Comparison of ENCODE assay signal across 8 cellular contexts in genomic region chr19:44955500-44956439, GRCh38. TPM values are rescaled to one million over a fixed set of nuclear protein-coding genes. Genes with fewer than 3 reads are reported as not detected.
DNase-seq lines count a peak whose midpoint lies in the region; ATAC-seq and TF ChIP-seq lines count a peak whose summit lies in the region.

No MANE protein-coding gene starts in this region.

- H3K9me3 ChIP-seq in heart left ventricle, result no peaks in the 10 kb centered on the region
- H3K9me3 ChIP-seq in gastrocnemius medialis, result no peaks in the 10 kb centered on the region

- TF ChIP-seq CTCF in heart left ventricle (IDR thresholded peaks at IDR 0.05), result no peak
- no peak for TF ChIP-seq CTCF in gastrocnemius medialis (IDR thresholded peaks at IDR 0.05 in 4 of 5, conservative IDR thresholded peaks at IDR 0.05 in 1 of 5)

- H3K27me3 ChIP-seq in heart left ventricle, result no peaks in the 10 kb centered on the region
- H3K27me3 ChIP-seq in gastrocnemius medialis, result no peaks in the 10 kb centered on the region

- TF ChIP-seq POLR2A in heart left ventricle (IDR thresholded peaks at IDR 0.05), result no peak
- TF ChIP-seq POLR2A in gastrocnemius medialis (IDR thresholded peaks at IDR 0.05), result no peak

- H3K27me3 Mint-ChIP-seq in activated CD8-positive, alpha-beta T cell treated with anti-CD3 and anti-CD28 coated beads, Interleukin-2, amount 10 ng/mL, durations not matched to agents 7 days and 5 days (ENCODE audit: low read depth), result no peaks in the 10 kb centered on the region

- H3K27ac Mint-ChIP-seq in activated CD8-positive, alpha-beta T cell treated with anti-CD3 and anti-CD28 coated beads, Interleukin-2, amount 10 ng/mL, durations not matched to agents 7 days and 5 days, result peak overlapping the region; percentile 98

- peaks cover 0 to 71% (median 41%) of the 10 kb centered on the region in 12 donors for H3K4me1 ChIP-seq in heart left ventricle
- peaks cover 44 to 51% of the 10 kb centered on the region in 2 donors for H3K4me1 ChIP-seq in gastrocnemius medialis

- peaks cover 39% of the 10 kb centered on the region for H3K4me1 Mint-ChIP-seq in activated CD8-positive, alpha-beta T cell treated with anti-CD3 and anti-CD28 coated beads, Interleukin-2, amount 10 ng/mL, durations not matched to agents 7 days and 5 days (ENCODE audit: low read depth)

- peak overlapping the region; percentile 95 for H3K4me3 Mint-ChIP-seq in activated CD8-positive, alpha-beta T cell treated with anti-CD3 and anti-CD28 coated beads, Interleukin-2, amount 10 ng/mL, durations not matched to agents 7 days and 5 days

- peak; percentile 2 for ATAC-seq in GM18519 (IDR thresholded peaks at IDR 0.05; ENCODE audit: low FRiP score, unreplicated experiment)
- peak; percentile 12 for ATAC-seq in HG03066 (IDR thresholded peaks at IDR 0.05; ENCODE audit: low read depth, unreplicated experiment)
- no peak for ATAC-seq in activated CD8-positive, alpha-beta T cell treated with anti-CD3 and anti-CD28 coated beads, Interleukin-2, amount 10 ng/mL, durations not matched to agents 7 days and 5 days
- ATAC-seq in heart left ventricle, result no peak
- ATAC-seq in gastrocnemius medialis, result peak in 1 of 2 donors; percentile 8

- in situ Hi-C loops in gastrocnemius medialis (cut with MboI; ENCODE audit: low sequenced_read_pairs in 4 of 4), result loop anchor here in 2 of 4 donors (10.0 kb wide), 2 partner anchors 51 to 61 kb away; partner anchors contain the start of genes APOE (in 1 of the 2) and TOMM40 (in 1 of the 2)

- H3K9me3 Mint-ChIP-seq in activated CD8-positive, alpha-beta T cell treated with anti-CD3 and anti-CD28 coated beads, Interleukin-2, amount 10 ng/mL, durations not matched to agents 7 days and 5 days (ENCODE audit: insufficient read depth), result no peaks in the 10 kb centered on the region

- no peaks in the 10 kb centered on the region for H3K36me3 Mint-ChIP-seq in activated CD8-positive, alpha-beta T cell treated with anti-CD3 and anti-CD28 coated beads, Interleukin-2, amount 10 ng/mL, durations not matched to agents 7 days and 5 days (ENCODE audit: low read depth)

- intact Hi-C loops in heart left ventricle (cut with DNase I), result loop anchor here in 5 of 10 donors (1.0 to 10.0 kb wide), 6 partner anchors 42 to 171 kb away; partner anchors contain the start of genes RELB (in 2 of the 5), APOE (in 1 of the 5) and CLASRP (in 1 of the 5)
- intact Hi-C loops in gastrocnemius medialis (cut with DNase I; ENCODE audit: low total_unique reads), result loop anchor here (2.0 to 10.0 kb wide), 5 partner anchors 45 to 211 kb away; partner anchors contain the start of genes BCL3, CLASRP, NECTIN2 and RELB

- H3K36me3 ChIP-seq in heart left ventricle, result peaks cover 0 to 14% (median under 1%) of the 10 kb centered on the region in 9 donors
- H3K36me3 ChIP-seq in gastrocnemius medialis, result no peaks in the 10 kb centered on the region

- CTCF ChIA-PET in activated CD8-positive, alpha-beta T cell treated with anti-CD3 and anti-CD28 coated beads, Interleukin-2, amount 10 ng/mL, durations not matched to agents 7 days and 5 days (lab: Charles Lee), result interaction anchor here (1.1 to 1.9 kb wide), 2 partner anchors 83 to 104 kb away, joined by 4 to 5 read pairs; partner anchors contain the start of gene CLASRP

- DNase-seq in activated CD8-positive, alpha-beta T cell treated with anti-CD3 and anti-CD28 coated beads, Interleukin-2, amount 10 ng/mL, durations not matched to agents 7 days and 5 days, result no peak
- DNase-seq in heart left ventricle, result no peak
- DNase-seq in gastrocnemius medialis, result no peak
- no peak for DNase-seq in activated effector memory CD4-positive, alpha-beta T cell treated with Interleukin-2 at 50 U/mL for 16 hours
- no peak for DNase-seq in NCI-H524 (lab: John Stamatoyannopoulos, UW)
- DNase-seq in NCI-H1417 treated with DMSO at 0.1 percent for 48 hours (lab: John Stamatoyannopoulos, UW), result no peak

- POLR2A ChIA-PET in activated CD8-positive, alpha-beta T cell treated with anti-CD3 and anti-CD28 coated beads, Interleukin-2, amount 10 ng/mL, durations not matched to agents 7 days and 5 days (lab: Charles Lee), result interaction anchor here (1.0 to 1.3 kb wide), 3 partner anchors 9 to 65 kb away, joined by 3 to 5 read pairs (median 3); partner anchors contain the start of gene TOMM40

- WGBS in heart left ventricle, 4 donors, result 2 to 8% (median 5%) methylated on average over 10 to 40 of the region's 40 CpGs

- H3K4me3 ChIP-seq in heart left ventricle (peak overlapping the region; percentile 70 to 100 (median 90)), gastrocnemius medialis (peak overlapping the region; percentile 93 to 99 (median 96))

- H3K27ac ChIP-seq in heart left ventricle (peak overlapping the region in 11 of 12 donors; percentile 76 to 98 (median 95)), gastrocnemius medialis (peak overlapping the region; percentile 89 to 95 (median 92))

RNA-seq across cellular contexts. Expression of gene CLPTM1, which starts 0.6 kb away (rescaled TPM):
- total RNA-seq in activated CD8-positive, alpha-beta T cell treated with anti-CD3 and anti-CD28 coated beads, Interleukin-2, amount 10 ng/mL, durations not matched to agents 7 days and 5 days, result 10 to 100 TPM; 65.5 to 67.8 TPM
- total RNA-seq in heart left ventricle (100 to 1,000 TPM in 3 of 9 donors, 10 to 100 TPM in 6; 89.2 to 118 (median 96.0) TPM), gastrocnemius medialis (100 to 1,000 TPM in 1 of 4 donors, 10 to 100 TPM in 3; 61.3 to 116 (median 89.4) TPM)
- 100 to 1,000 TPM in 1 of 2 donors, 10 to 100 TPM in 1; 90.9 to 120 TPM for polyA plus RNA-seq in heart left ventricle

RNA-seq across cellular contexts. Expression of gene APOC2, which starts 9.9 kb away (rescaled TPM):
- not detected for total RNA-seq in activated CD8-positive, alpha-beta T cell treated with anti-CD3 and anti-CD28 coated beads, Interleukin-2, amount 10 ng/mL, durations not matched to agents 7 days and 5 days
- total RNA-seq in heart left ventricle (1 to 10 TPM in 2 of 9 donors, under 1 TPM in 1, not detected in 6; 0.70 to 1.6 (median 1.3) TPM), gastrocnemius medialis (10 to 100 TPM in 1 of 4 donors, 1 to 10 TPM in 1, not detected in 2; 8.9 to 24.0 TPM)
- polyA plus RNA-seq in heart left ventricle, result under 1 TPM in 1 of 2 donors, not detected in 1; 0.19 TPM

RNA-seq across cellular contexts. Expression of gene APOC4, which starts 13.7 kb away (rescaled TPM):
- total RNA-seq in activated CD8-positive, alpha-beta T cell treated with anti-CD3 and anti-CD28 coated beads, Interleukin-2, amount 10 ng/mL, durations not matched to agents 7 days and 5 days, result not detected
- total RNA-seq in heart left ventricle (not detected), gastrocnemius medialis (not detected)
- polyA plus RNA-seq in heart left ventricle, result not detected

RNA-seq across cellular contexts. Expression of gene APOC1, which starts 41.4 kb away (rescaled TPM):
- total RNA-seq in activated CD8-positive, alpha-beta T cell treated with anti-CD3 and anti-CD28 coated beads, Interleukin-2, amount 10 ng/mL, durations not matched to agents 7 days and 5 days, result not detected
- total RNA-seq in heart left ventricle (10 to 100 TPM in 2 of 9 donors, 1 to 10 TPM in 5, under 1 TPM in 1, not detected in 1; 0.83 to 84.7 (median 3.8) TPM), gastrocnemius medialis (10 to 100 TPM in 1 of 4 donors, 1 to 10 TPM in 3; 1.1 to 18.7 (median 7.9) TPM)
- polyA plus RNA-seq in heart left ventricle, result 1 to 10 TPM; 1.1 to 2.1 TPM

RNA-seq across cellular contexts. Expression of gene RELB, which starts 45.5 kb away (rescaled TPM):
- 10 to 100 TPM in 1 of 2 experiments, 1 to 10 TPM in 1; 8.7 to 10.2 TPM for total RNA-seq in activated CD8-positive, alpha-beta T cell treated with anti-CD3 and anti-CD28 coated beads, Interleukin-2, amount 10 ng/mL, durations not matched to agents 7 days and 5 days
- total RNA-seq in heart left ventricle, result 10 to 100 TPM in 2 of 9 donors, 1 to 10 TPM in 7; 2.8 to 23.2 (median 6.7) TPM
- polyA plus RNA-seq in heart left ventricle, result 10 to 100 TPM in 1 of 2 donors, 1 to 10 TPM in 1; 1.6 to 15.0 TPM
- total RNA-seq in gastrocnemius medialis, result 10 to 100 TPM in 3 of 4 donors, 1 to 10 TPM in 1; 8.4 to 21.5 (median 12.9) TPM

Comparison
In these comparisons a context has a peak if more than half of its experiments do, and no peak if none do; other contexts are left out.
1. ATAC-seq: peak in GM18519 (single experiment) and HG03066 (single experiment); none in activated CD8-positive, alpha-beta T cell treated with anti-CD3 and anti-CD28 coated beads, Interleukin-2, amount 10 ng/mL, durations not matched to agents 7 days and 5 days (single experiment) and heart left ventricle (0 of 4).